Comparison of ENCODE assay signal across 15 cellular contexts in the genomic region with DNA sequence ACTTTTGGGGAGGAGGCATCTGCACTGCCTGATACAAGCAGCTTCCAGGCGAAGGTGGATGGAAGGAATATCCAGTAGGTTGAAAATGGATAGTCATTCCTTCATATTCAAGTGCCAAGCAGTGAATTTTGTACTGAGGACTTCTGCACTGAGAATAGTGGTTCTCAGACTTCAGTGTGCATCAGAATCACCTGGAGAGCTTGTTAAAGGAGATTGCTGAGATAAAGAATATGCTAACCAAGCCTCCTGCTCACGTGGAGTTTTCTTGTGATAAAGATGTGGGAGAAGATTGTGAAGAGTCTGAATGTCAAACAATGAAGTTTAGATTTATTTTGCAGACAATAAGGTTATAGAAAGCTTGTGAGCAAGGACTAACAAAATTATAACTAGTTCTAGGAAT.
A peak's percentile ranks its signal among the peaks of the same experiment; 100 is the strongest.
DNase-seq lines count a peak whose midpoint lies in the region; ATAC-seq and TF ChIP-seq lines count a peak whose summit lies in the region.
"Had no signal": no experiment of that assay in that cellular context is flagged by ENCODE, and none has a peak within 500 bp of the region (broad histone marks: within the 10 kb centered on the region; RNA-seq: fewer than 3 reads in every experiment).

No MANE protein-coding gene starts in this region.

- CTCF ChIA-PET in activated naive CD4-positive, alpha-beta T cell treated with anti-CD3 and anti-CD28 coated beads for 36 hours (lab: Charles Lee): interaction anchor here (0.8 kb wide), 1 partner anchor 10 kb away, joined by 4 read pairs; no protein-coding TSS in a partner anchor

- TF ChIP-seq CTCF in VCaP (conservative IDR thresholded peaks at IDR 0.05): no peak
- no peak for TF ChIP-seq CTCF in glutamatergic neuron (IDR thresholded peaks at IDR 0.05; ENCODE audit: partially characterized antibody, unreplicated experiment)

- no peak for DNase-seq in activated naive CD4-positive, alpha-beta T cell treated with anti-CD3 and anti-CD28 coated beads for 36 hours
- DNase-seq in activated naive CD4-positive, alpha-beta T cell treated with Interleukin-2 at 50 U/mL for 16 hours: no peak
- DNase-seq in glutamatergic neuron: no peak
- no peak for DNase-seq in stimulated activated naive CD8-positive, alpha-beta T cell treated with anti-CD3 and anti-CD28 coated beads, Interleukin-15, amount 100 ng/mL, for 72 hours
- DNase-seq in effector CD8-positive, alpha-beta T cell (lab: John Stamatoyannopoulos, UW): no peak
- DNase-seq: cortex of kidney, mammary epithelial cell, NCI-H1417 treated with DMSO at 0.1 percent for 48 hours, NCI-H345, posterior cingulate gyrus, upper lobe of left lung had no signal

- peaks cover 4% of the 10 kb centered on the region for H3K36me3 Mint-ChIP-seq in activated naive CD4-positive, alpha-beta T cell treated with anti-CD3 and anti-CD28 coated beads for 36 hours (ENCODE audit: low read depth)
- no peaks in the 10 kb centered on the region for H3K36me3 Mint-ChIP-seq in glutamatergic neuron (ENCODE audit: unreplicated experiment)

- peak overlapping the region; percentile 78 for H3K27ac ChIP-seq in VCaP

- peaks cover 36% of the 10 kb centered on the region for H3K4me1 Mint-ChIP-seq in activated naive CD4-positive, alpha-beta T cell treated with anti-CD3 and anti-CD28 coated beads for 36 hours (ENCODE audit: low read depth)
- peaks cover 10% of the 10 kb centered on the region for H3K4me1 Mint-ChIP-seq in glutamatergic neuron (ENCODE audit: low read depth, unreplicated experiment)
- peaks cover 64% of the 10 kb centered on the region for H3K4me1 Mint-ChIP-seq in stimulated activated naive CD8-positive, alpha-beta T cell treated with anti-CD3 and anti-CD28 coated beads, Interleukin-15, amount 100 ng/mL, for 72 hours

- no peaks in the 10 kb centered on the region for H3K9me3 Mint-ChIP-seq in activated naive CD4-positive, alpha-beta T cell treated with anti-CD3 and anti-CD28 coated beads for 36 hours
- peaks cover 18% of the 10 kb centered on the region for H3K9me3 Mint-ChIP-seq in glutamatergic neuron (ENCODE audit: unreplicated experiment)
- H3K9me3 Mint-ChIP-seq in stimulated activated naive CD8-positive, alpha-beta T cell treated with anti-CD3 and anti-CD28 coated beads, Interleukin-15, amount 100 ng/mL, for 72 hours: no peaks in the 10 kb centered on the region

- intact Hi-C loops in activated naive CD4-positive, alpha-beta T cell treated with anti-CD3 and anti-CD28 coated beads for 36 hours (cut with micrococcal nuclease): no loop called here

- peaks cover 1% of the 10 kb centered on the region for H3K27me3 Mint-ChIP-seq in activated naive CD4-positive, alpha-beta T cell treated with anti-CD3 and anti-CD28 coated beads for 36 hours (ENCODE audit: low read depth)
- peaks cover 11% of the 10 kb centered on the region for H3K27me3 Mint-ChIP-seq in glutamatergic neuron (ENCODE audit: unreplicated experiment)
- no peaks in the 10 kb centered on the region for H3K27me3 Mint-ChIP-seq in stimulated activated naive CD8-positive, alpha-beta T cell treated with anti-CD3 and anti-CD28 coated beads, Interleukin-15, amount 100 ng/mL, for 72 hours

- peak overlapping the region; percentile 89 for H3K27ac Mint-ChIP-seq in activated naive CD4-positive, alpha-beta T cell treated with anti-CD3 and anti-CD28 coated beads for 36 hours
- H3K27ac Mint-ChIP-seq in glutamatergic neuron (ENCODE audit: unreplicated experiment): no peak overlapping the region
- H3K27ac Mint-ChIP-seq in stimulated activated naive CD8-positive, alpha-beta T cell treated with anti-CD3 and anti-CD28 coated beads, Interleukin-15, amount 100 ng/mL, for 72 hours: peak overlapping the region in 1 of 2 donors; percentile 28

- H3K4me3 Mint-ChIP-seq in activated naive CD4-positive, alpha-beta T cell treated with anti-CD3 and anti-CD28 coated beads for 36 hours: no peak overlapping the region
- H3K4me3 Mint-ChIP-seq in glutamatergic neuron (ENCODE audit: unreplicated experiment): peak overlapping the region; percentile 14
- H3K4me3 Mint-ChIP-seq in stimulated activated naive CD8-positive, alpha-beta T cell treated with anti-CD3 and anti-CD28 coated beads, Interleukin-15, amount 100 ng/mL, for 72 hours: peak overlapping the region; percentile 86 to 91

- ATAC-seq in stimulated activated naive CD8-positive, alpha-beta T cell treated with anti-CD3 and anti-CD28 coated beads, Interleukin-15, amount 100 ng/mL, for 72 hours: no peak
- ATAC-seq in HG03039 (IDR thresholded peaks at IDR 0.05; ENCODE audit: unreplicated experiment): no peak
- ATAC-seq in GM18520 (IDR thresholded peaks at IDR 0.05; ENCODE audit: unreplicated experiment): no peak
- ATAC-seq: HepG2 had no signal
